ENCODE assay signal across 21 cellular contexts in the genomic region with DNA sequence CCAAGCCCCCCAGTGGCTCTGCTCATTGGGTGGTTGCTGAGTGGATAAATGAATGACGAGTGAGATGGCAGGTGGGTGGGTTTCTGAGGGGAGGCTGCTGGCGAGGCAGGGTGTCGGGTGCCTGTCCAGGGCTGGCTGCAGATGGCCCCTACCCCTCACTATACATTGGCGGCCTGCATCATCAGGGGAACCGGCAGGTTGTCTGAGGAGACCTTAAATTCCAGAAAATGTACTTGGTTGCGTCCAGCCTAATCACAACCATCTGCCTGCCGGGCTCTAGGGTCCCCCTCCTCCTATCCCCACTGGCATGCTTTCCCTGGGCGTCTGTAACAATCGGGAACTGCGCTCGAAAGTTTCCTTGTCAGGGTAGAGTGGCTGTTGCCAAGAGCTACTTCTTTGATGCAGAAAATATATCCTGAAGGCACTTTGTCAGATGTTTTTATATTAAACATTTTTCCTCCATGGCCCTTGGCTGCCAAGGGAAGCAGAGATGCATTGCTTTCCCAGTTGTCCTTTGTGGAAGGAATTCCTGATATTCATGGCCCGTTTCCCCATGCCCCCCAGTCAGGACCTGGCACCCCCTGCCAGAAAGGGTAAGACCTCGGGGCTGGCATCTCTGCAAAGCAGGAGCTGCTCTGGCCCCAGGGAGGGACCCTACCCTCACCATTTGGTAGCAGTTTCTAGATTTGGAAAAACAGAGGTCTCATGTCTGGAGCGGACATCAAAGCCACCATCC. TPM values are rescaled to one million over a fixed set of nuclear protein-coding genes. Genes with fewer than 3 reads are reported as not detected.
A peak's percentile ranks its signal among the peaks of the same experiment; 100 is the strongest.
DNase-seq lines count a peak whose midpoint lies in the region; ATAC-seq and TF ChIP-seq lines count a peak whose summit lies in the region.
"Had no signal": no experiment of that assay in that cellular context is flagged by ENCODE, and none has a peak within 500 bp of the region (broad histone marks: within the 10 kb centered on the region; RNA-seq: fewer than 3 reads in every experiment).

No MANE protein-coding gene starts in this region.

- H3K4me3 ChIP-seq in AG10803 (ENCODE audit: low read length) (no peak overlapping the region), foreskin fibroblast (ENCODE audit: low read depth in 1 of 2, low read length in 2 of 2) (no peak overlapping the region)
- H3K4me3 ChIP-seq: K562, pancreas, SK-N-MC, uterus had no signal

- POLR2A ChIA-PET in activated CD8-positive, alpha-beta T cell treated with anti-CD3 and anti-CD28 coated beads for 36 hours (lab: Charles Lee) = interaction anchor here (0.9 to 1.0 kb wide), 2 partner anchors 13 to 32 kb away, joined by 3 read pairs; no protein-coding TSS in a partner anchor

- DNase-seq in AG10803 (ENCODE audit: low read depth) (peak; percentile 75), foreskin fibroblast (peak; percentile 46 to 88), posterior vena cava (ENCODE audit: low spot score) (peak; percentile 78), NCI-H1930 (lab: John Stamatoyannopoulos, UW) (no peak)
- DNase-seq in activated naive CD4-positive, alpha-beta T cell treated with Interleukin-2 at 50 U/mL for 16 hours = no peak
- no peak for DNase-seq in stimulated activated CD4-positive, alpha-beta T cell treated with anti-CD3 and anti-CD28 coated beads, Interleukin-4, amount 100 ng/mL, for 1 hour
- DNase-seq in activated CD8-positive, alpha-beta T cell treated with anti-CD3 and anti-CD28 coated beads for 36 hours = no peak
- DNase-seq: activated naive CD8-positive, alpha-beta T cell treated with anti-CD3 and anti-CD28 coated beads, Interleukin-2, amount 10 ng/mL, durations not matched to agents 7 days and 5 days; caudate nucleus; CD8-positive, alpha-beta memory T cell; head of caudate nucleus; MV-4-11; NCI-H1694 treated with DMSO at 0.1 percent for 48 hours; NCI-H2227 treated with DMSO at 0.1 percent for 48 hours; stimulated activated naive CD8-positive, alpha-beta T cell treated with anti-CD3 and anti-CD28 coated beads, Interleukin-15, Interleukin-2, amounts not matched to agents 100 U/mL and 50 U/mL, for 24 hours; uterus had no signal

- CTCF ChIA-PET in activated CD8-positive, alpha-beta T cell treated with anti-CD3 and anti-CD28 coated beads for 36 hours (lab: Charles Lee) = interaction anchor here (1.4 to 1.6 kb wide), 2 partner anchors 13 to 20 kb away, joined by 3 to 4 read pairs; no protein-coding TSS in a partner anchor

- TF ChIP-seq CTCF in AG10803 (conservative IDR thresholded peaks at IDR 0.05; ENCODE audit: low read length) (no peak), VCaP (conservative IDR thresholded peaks at IDR 0.05) (no peak), foreskin fibroblast (IDR thresholded peaks at IDR 0.05; ENCODE audit: low read depth, low read length) (no peak)
- TF ChIP-seq CTCF in activated CD8-positive, alpha-beta T cell treated with anti-CD3 and anti-CD28 coated beads for 36 hours (IDR thresholded peaks at IDR 0.05) = no peak

- H3K27ac Mint-ChIP-seq in activated CD8-positive, alpha-beta T cell treated with anti-CD3 and anti-CD28 coated beads for 36 hours = no peak overlapping the region
- H3K27ac Mint-ChIP-seq: activated naive CD8-positive, alpha-beta T cell treated with anti-CD3 and anti-CD28 coated beads, Interleukin-2, amount 10 ng/mL, durations not matched to agents 7 days and 5 days had no signal

- intact Hi-C loops in posterior vena cava (cut with DNase I) = no loop called here
- intact Hi-C loops in activated CD8-positive, alpha-beta T cell treated with anti-CD3 and anti-CD28 coated beads for 36 hours (cut with micrococcal nuclease) = no loop called here

- no peaks in the 10 kb centered on the region for H3K36me3 Mint-ChIP-seq in activated CD8-positive, alpha-beta T cell treated with anti-CD3 and anti-CD28 coated beads for 36 hours (ENCODE audit: low read depth)
- H3K36me3 Mint-ChIP-seq: activated naive CD8-positive, alpha-beta T cell treated with anti-CD3 and anti-CD28 coated beads, Interleukin-2, amount 10 ng/mL, durations not matched to agents 7 days and 5 days; CD8-positive, alpha-beta memory T cell had no signal

- peaks cover 3% of the 10 kb centered on the region for H3K4me1 Mint-ChIP-seq in activated CD8-positive, alpha-beta T cell treated with anti-CD3 and anti-CD28 coated beads for 36 hours (ENCODE audit: low read depth)

- H3K27ac ChIP-seq in VCaP = peak overlapping the region; percentile 54
- H3K27ac ChIP-seq: pancreas, SK-N-MC had no signal

- no peaks in the 10 kb centered on the region for H3K27me3 Mint-ChIP-seq in activated CD8-positive, alpha-beta T cell treated with anti-CD3 and anti-CD28 coated beads for 36 hours
- H3K27me3 Mint-ChIP-seq: activated naive CD8-positive, alpha-beta T cell treated with anti-CD3 and anti-CD28 coated beads, Interleukin-2, amount 10 ng/mL, durations not matched to agents 7 days and 5 days had no signal

- ATAC-seq in activated CD8-positive, alpha-beta T cell treated with anti-CD3 and anti-CD28 coated beads for 36 hours = no peak
- ATAC-seq: K562; pancreas; sciatic nerve; stimulated activated naive CD8-positive, alpha-beta T cell treated with anti-CD3 and anti-CD28 coated beads, Interleukin-15, Interleukin-2, amounts not matched to agents 100 U/mL and 50 U/mL, for 24 hours had no signal

- H3K9me3 Mint-ChIP-seq in activated CD8-positive, alpha-beta T cell treated with anti-CD3 and anti-CD28 coated beads for 36 hours = no peaks in the 10 kb centered on the region
- H3K9me3 Mint-ChIP-seq: activated naive CD8-positive, alpha-beta T cell treated with anti-CD3 and anti-CD28 coated beads, Interleukin-2, amount 10 ng/mL, durations not matched to agents 7 days and 5 days; CD8-positive, alpha-beta memory T cell had no signal

- no peak overlapping the region for H3K4me3 Mint-ChIP-seq in activated CD8-positive, alpha-beta T cell treated with anti-CD3 and anti-CD28 coated beads for 36 hours
- H3K4me3 Mint-ChIP-seq: activated naive CD8-positive, alpha-beta T cell treated with anti-CD3 and anti-CD28 coated beads, Interleukin-2, amount 10 ng/mL, durations not matched to agents 7 days and 5 days; CD8-positive, alpha-beta memory T cell had no signal

RNA-seq across cellular contexts. Expression of a gene that starts 22.9 kb away (rescaled TPM):
- total RNA-seq in posterior vena cava = 10 to 100 TPM; 17.4 to 18.4 TPM
- total RNA-seq in activated CD8-positive, alpha-beta T cell treated with anti-CD3 and anti-CD28 coated beads for 36 hours = under 1 TPM; 0.25 to 0.41 TPM

Comparison
In these comparisons a context has a peak if more than half of its experiments do, and no peak if none do; other contexts are left out.
1. DNase-seq: peak in AG10803 (single experiment), foreskin fibroblast (2 of 2) and posterior vena cava (single experiment); none in activated naive CD4-positive, alpha-beta T cell treated with Interleukin-2 at 50 U/mL for 16 hours (single experiment), NCI-H1930 (0 of 2), stimulated activated CD4-positive, alpha-beta T cell treated with anti-CD3 and anti-CD28 coated beads, Interleukin-4, amount 100 ng/mL, for 1 hour (single experiment) and activated CD8-positive, alpha-beta T cell treated with anti-CD3 and anti-CD28 coated beads for 36 hours (single experiment).
2. RNA of a gene that starts 22.9 kb away (total RNA-seq): 17.4 to 18.4 TPM in posterior vena cava; 0.25 to 0.41 TPM in activated CD8-positive, alpha-beta T cell treated with anti-CD3 and anti-CD28 coated beads for 36 hours; every median in the first group is over 10 times any median in the second.